Comparison of ENCODE assay signal across 8 cellular contexts in the genomic region with DNA sequence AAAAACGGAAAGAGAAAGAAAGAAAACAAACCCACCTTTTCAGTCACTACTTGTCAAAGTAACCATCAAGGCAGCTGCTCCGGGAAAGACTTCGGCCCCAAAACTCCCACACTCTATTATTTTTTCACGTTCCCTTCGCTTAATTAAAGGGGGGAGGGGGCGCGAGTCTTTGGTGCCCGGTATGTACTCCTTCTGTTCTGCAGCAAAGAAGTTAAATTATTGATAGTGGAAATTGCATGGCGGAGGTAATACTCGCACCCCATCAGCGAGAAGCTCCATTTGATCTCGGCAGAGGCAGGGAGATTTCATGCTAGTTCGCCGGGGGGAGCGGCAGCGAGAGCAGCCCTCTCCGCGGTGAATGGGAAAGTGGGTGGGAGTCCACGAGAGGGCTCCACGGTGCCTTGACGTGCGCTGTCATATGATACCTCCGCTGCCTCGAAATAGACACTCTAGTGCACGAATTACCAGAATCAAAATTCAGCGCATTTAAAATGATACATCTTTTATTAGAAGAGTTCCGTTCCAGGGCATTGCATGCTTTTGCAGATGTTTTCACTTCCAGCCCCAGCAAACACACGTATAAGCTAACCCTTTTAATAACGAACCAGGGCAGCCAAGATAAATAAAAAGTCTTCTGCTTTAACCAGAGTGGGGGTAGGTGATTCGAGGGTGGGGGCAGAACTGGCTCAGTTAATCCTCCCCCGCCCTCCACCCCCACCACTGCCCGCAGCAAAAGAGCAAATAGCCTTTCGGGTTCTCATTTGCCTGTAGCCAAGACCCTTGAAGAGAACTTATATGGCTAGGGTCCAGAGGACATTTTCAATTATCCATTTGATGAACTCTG. TPM values are rescaled to one million over a fixed set of nuclear protein-coding genes. Genes with fewer than 3 reads are reported as not detected.
DNase-seq lines count a peak whose midpoint lies in the region; ATAC-seq, FAIRE-seq and TF ChIP-seq lines count a peak whose summit lies in the region.

No MANE protein-coding gene starts in this region.

- POLR2A ChIA-PET in activated CD8-positive, alpha-beta T cell treated with anti-CD3 and anti-CD28 coated beads for 36 hours (lab: Charles Lee): interaction anchor here (1.1 kb wide), 1 partner anchor 9 kb away, joined by 4 read pairs; no protein-coding TSS in a partner anchor

- H3K27ac ChIP-seq in HUES6 (ENCODE audit: low read depth, low read length) (no peak overlapping the region), heart right ventricle (peak overlapping the region in 3 of 10 donors; percentile 67 to 87 (median 75)), small intestine (ENCODE audit: low read depth in 1 of 2, low read length in 1 of 2) (no peak overlapping the region)

- H3K4me1 Mint-ChIP-seq in stimulated activated naive CD8-positive, alpha-beta T cell treated with anti-CD3 and anti-CD28 coated beads, Interleukin-15, Interleukin-2, amounts not matched to agents 100 ng/mL and 50 ng/mL, for 24 hours (ENCODE audit: low read depth): peaks cover 25% of the 10 kb centered on the region
- peaks cover 22% of the 10 kb centered on the region for H3K4me1 Mint-ChIP-seq in activated CD8-positive, alpha-beta T cell treated with anti-CD3 and anti-CD28 coated beads for 36 hours (ENCODE audit: low read depth)

- no peaks in the 10 kb centered on the region for H3K9me3 Mint-ChIP-seq in stimulated activated naive CD8-positive, alpha-beta T cell treated with anti-CD3 and anti-CD28 coated beads, Interleukin-15, Interleukin-2, amounts not matched to agents 100 ng/mL and 50 ng/mL, for 24 hours
- no peaks in the 10 kb centered on the region for H3K9me3 Mint-ChIP-seq in activated CD8-positive, alpha-beta T cell treated with anti-CD3 and anti-CD28 coated beads for 36 hours

- H3K27me3 Mint-ChIP-seq in stimulated activated naive CD8-positive, alpha-beta T cell treated with anti-CD3 and anti-CD28 coated beads, Interleukin-15, Interleukin-2, amounts not matched to agents 100 ng/mL and 50 ng/mL, for 24 hours: peaks cover 78% of the 10 kb centered on the region
- peaks cover 58% of the 10 kb centered on the region for H3K27me3 Mint-ChIP-seq in activated CD8-positive, alpha-beta T cell treated with anti-CD3 and anti-CD28 coated beads for 36 hours

- ATAC-seq in stimulated activated naive CD8-positive, alpha-beta T cell treated with anti-CD3 and anti-CD28 coated beads, Interleukin-15, Interleukin-2, amounts not matched to agents 100 U/mL and 50 U/mL, for 24 hours: no peak
- no peak for ATAC-seq in activated CD8-positive, alpha-beta T cell treated with anti-CD3 and anti-CD28 coated beads for 36 hours
- ATAC-seq in heart right ventricle: peak in 6 of 8 donors; percentile 58 to 80 (median 64)

- CTCF ChIA-PET in activated CD8-positive, alpha-beta T cell treated with anti-CD3 and anti-CD28 coated beads for 36 hours (lab: Charles Lee): interaction anchor here (0.8 to 3.5 kb wide), 2 partner anchors 14 to 828 kb away, joined by 4 to 49 read pairs; no protein-coding TSS in a partner anchor

- TF ChIP-seq CTCF in activated CD8-positive, alpha-beta T cell treated with anti-CD3 and anti-CD28 coated beads for 36 hours (IDR thresholded peaks at IDR 0.05): no peak
- peak in 6 of 9 donors; percentile 23 to 46 (median 36) for TF ChIP-seq CTCF in heart right ventricle (IDR thresholded peaks at IDR 0.05)

- no peak for DNase-seq in stimulated activated naive CD8-positive, alpha-beta T cell treated with anti-CD3 and anti-CD28 coated beads, Interleukin-15, Interleukin-2, amounts not matched to agents 100 U/mL and 50 U/mL, for 24 hours
- DNase-seq in activated CD8-positive, alpha-beta T cell treated with anti-CD3 and anti-CD28 coated beads for 36 hours: no peak
- peak; percentile 29 to 32 for DNase-seq in heart right ventricle
- peak; percentile 81 for DNase-seq in retina
- DNase-seq in small intestine: no peak
- no peak for DNase-seq in NCI-H1436 treated with DMSO at 0.1 percent for 48 hours (lab: John Stamatoyannopoulos, UW)

- H3K9me3 ChIP-seq in HUES6 (ENCODE audit: control insufficient read depth, insufficient read depth, low read depth, low read length) (no peaks in the 10 kb centered on the region), heart right ventricle (no peaks in the 10 kb centered on the region), small intestine (ENCODE audit: control insufficient read depth, low read depth) (no peaks in the 10 kb centered on the region)

- no peak overlapping the region for H3K27ac Mint-ChIP-seq in stimulated activated naive CD8-positive, alpha-beta T cell treated with anti-CD3 and anti-CD28 coated beads, Interleukin-15, Interleukin-2, amounts not matched to agents 100 ng/mL and 50 ng/mL, for 24 hours
- no peak overlapping the region for H3K27ac Mint-ChIP-seq in activated CD8-positive, alpha-beta T cell treated with anti-CD3 and anti-CD28 coated beads for 36 hours

- H3K27me3 ChIP-seq in HUES6 (ENCODE audit: control insufficient read depth, insufficient read depth, low read length): peaks cover 46% of the 10 kb centered on the region
- H3K27me3 ChIP-seq in heart right ventricle: peaks cover 3 to 92% (median 54%) of the 10 kb centered on the region in 7 donors
- H3K27me3 ChIP-seq in small intestine (ENCODE audit: control insufficient read depth in 2 of 2, insufficient read depth in 2 of 2, low read length in 2 of 2): peaks cover 3 to 17% of the 10 kb centered on the region in 2 donors

- WGBS in heart right ventricle, 2 donors: 1% methylated on average over 33 of the region's 33 CpGs
- WGBS in small intestine, 3 donors: 1 to 2% (median 1%) methylated on average over 33 of the region's 33 CpGs

- no peaks in the 10 kb centered on the region for H3K36me3 ChIP-seq in HUES6 (ENCODE audit: control insufficient read depth, insufficient read depth, low read length)
- H3K36me3 ChIP-seq in heart right ventricle: no peaks in the 10 kb centered on the region
- no peaks in the 10 kb centered on the region for H3K36me3 ChIP-seq in small intestine (ENCODE audit: control insufficient read depth in 2 of 2, insufficient read depth in 2 of 2, low read length in 2 of 2)

- no peak overlapping the region for H3K9ac ChIP-seq in HUES6 (ENCODE audit: low read length)

- peak overlapping the region; percentile 80 for H3K4me3 Mint-ChIP-seq in stimulated activated naive CD8-positive, alpha-beta T cell treated with anti-CD3 and anti-CD28 coated beads, Interleukin-15, Interleukin-2, amounts not matched to agents 100 ng/mL and 50 ng/mL, for 24 hours
- H3K4me3 Mint-ChIP-seq in activated CD8-positive, alpha-beta T cell treated with anti-CD3 and anti-CD28 coated beads for 36 hours: peak overlapping the region; percentile 67

- no peak for FAIRE-seq in small intestine (lab: Jason Lieb, UNC)

- no peaks in the 10 kb centered on the region for H3K36me3 Mint-ChIP-seq in stimulated activated naive CD8-positive, alpha-beta T cell treated with anti-CD3 and anti-CD28 coated beads, Interleukin-15, Interleukin-2, amounts not matched to agents 100 ng/mL and 50 ng/mL, for 24 hours (ENCODE audit: low read depth)
- H3K36me3 Mint-ChIP-seq in activated CD8-positive, alpha-beta T cell treated with anti-CD3 and anti-CD28 coated beads for 36 hours (ENCODE audit: low read depth): no peaks in the 10 kb centered on the region

- H3K4me3 ChIP-seq in HUES6 (ENCODE audit: low read depth, low read length) (peak overlapping the region; percentile 69), heart right ventricle (peak overlapping the region; percentile 19 to 68 (median 61)), small intestine (ENCODE audit: low read depth in 1 of 2, low read length in 2 of 2) (peak overlapping the region in 1 of 2 donors; percentile 49)

- intact Hi-C loops in activated CD8-positive, alpha-beta T cell treated with anti-CD3 and anti-CD28 coated beads for 36 hours (cut with micrococcal nuclease): no loop called here
- intact Hi-C loops in heart right ventricle (cut with DNase I): loop anchor here in 7 of 10 donors (5.0 to 10.0 kb wide), 6 partner anchors 403 to 1003 kb away; a partner anchor contains a TSS

- H3K4me1 ChIP-seq in HUES6 (ENCODE audit: control insufficient read depth, insufficient read depth, low read length) (peaks cover 53% of the 10 kb centered on the region), heart right ventricle (peaks cover 0 to 32% (median 21%) of the 10 kb centered on the region in 9 donors), small intestine (ENCODE audit: control insufficient read depth in 2 of 2, insufficient read depth in 1 of 2, low read depth in 1 of 2, low read length in 1 of 2) (peaks cover 0 to 2% of the 10 kb centered on the region in 2 donors)

RNA-seq across cellular contexts. Expression of a gene that starts 1.2 kb away (rescaled TPM):
- total RNA-seq in activated CD8-positive, alpha-beta T cell treated with anti-CD3 and anti-CD28 coated beads for 36 hours: not detected
- 10 to 100 TPM in 2 of 10 donors, 1 to 10 TPM in 7, under 1 TPM in 1; 0.67 to 19.1 (median 4.0) TPM for total RNA-seq in heart right ventricle
- 1 to 10 TPM in 1 of 2 donors, under 1 TPM in 1; 0.16 to 1.4 TPM for polyA plus RNA-seq in heart right ventricle
- under 1 TPM in 1 of 3 donors, not detected in 2; 0.15 TPM for polyA plus RNA-seq in small intestine

Comparison
In these comparisons a context has a peak if more than half of its experiments do, and no peak if none do; other contexts are left out.
1. ATAC-seq: peak in heart right ventricle (6 of 8); none in stimulated activated naive CD8-positive, alpha-beta T cell treated with anti-CD3 and anti-CD28 coated beads, Interleukin-15, Interleukin-2, amounts not matched to agents 100 U/mL and 50 U/mL, for 24 hours (single experiment) and activated CD8-positive, alpha-beta T cell treated with anti-CD3 and anti-CD28 coated beads for 36 hours (single experiment).
2. DNase-seq: peak in heart right ventricle (2 of 2) and retina (single experiment); none in stimulated activated naive CD8-positive, alpha-beta T cell treated with anti-CD3 and anti-CD28 coated beads, Interleukin-15, Interleukin-2, amounts not matched to agents 100 U/mL and 50 U/mL, for 24 hours (single experiment), activated CD8-positive, alpha-beta T cell treated with anti-CD3 and anti-CD28 coated beads for 36 hours (single experiment), small intestine (single experiment) and NCI-H1436 treated with DMSO at 0.1 percent for 48 hours (single experiment).